17 cellular contexts compared by ENCODE assay signal in genomic region chr2:138677179-138677578, GRCh38.
"Had no signal": no experiment of that assay in that cellular context is flagged by ENCODE, and none has a peak within 500 bp of the region (broad histone marks: within the 10 kb centered on the region; RNA-seq: fewer than 3 reads in every experiment).

No MANE protein-coding gene starts in this region.

- DNase-seq: IMR-90, Karpas-422, KG1, MM.1S, NCI-H1092 treated with DMSO at 0.1 percent for 48 hours, NCI-H1436 treated with DMSO at 0.1 percent for 48 hours, NCI-H187, NCI-H2029, NCI-H2081 treated with DMSO at 0.1 percent for 48 hours, NCI-H345, NCI-H446 treated with DMSO at 0.1 percent for 48 hours, NCI-H510A treated with DMSO at 0.1 percent for 48 hours, NCI-H526, NCI-H82, Right ventricle myocardium superior, RPMI8226, SIG-M5 had no signal
